In genomic region chr5:21680196-21680595, GRCh38 we compare ENCODE assay signal across 12 cellular contexts.
DNase-seq lines count a peak whose midpoint lies in the region; ATAC-seq lines count a peak whose summit lies in the region.
"Had no signal": no experiment of that assay in that cellular context is flagged by ENCODE, and none has a peak within 500 bp of the region (broad histone marks: within the 10 kb centered on the region; RNA-seq: fewer than 3 reads in every experiment).

No MANE protein-coding gene starts in this region.

- H3K9me3 ChIP-seq in mesenchymal stem cell (ENCODE audit: control insufficient read depth, low read length): no peaks in the 10 kb centered on the region
- H3K9me3 ChIP-seq: HAP-1 had no signal

- no peaks in the 10 kb centered on the region for H3K79me1 ChIP-seq in mesenchymal stem cell (replicated peaks; ENCODE audit: low read length, poor library complexity, severe bottlenecking)

- no peaks in the 10 kb centered on the region for H3K4me1 ChIP-seq in mesenchymal stem cell (ENCODE audit: control insufficient read depth, insufficient read depth, low read depth, low read length)
- H3K4me1 ChIP-seq: HAP-1 had no signal

- H3K27ac ChIP-seq in caudate nucleus (ENCODE audit: low read depth, low read length) (peak overlapping the region; percentile 53), mesenchymal stem cell (ENCODE audit: low read length, poor library complexity, severe bottlenecking) (peak overlapping the region; percentile 65)

- H3K36me3 ChIP-seq in mesenchymal stem cell (ENCODE audit: control insufficient read depth in 1 of 2, insufficient read depth in 2 of 2, low read depth in 1 of 2, low read length in 2 of 2): no peaks in the 10 kb centered on the region
- H3K36me3 ChIP-seq: HAP-1 had no signal

- no peak overlapping the region for H2BK12ac ChIP-seq in mesenchymal stem cell (ENCODE audit: low read length in 2 of 2)

- H3K9ac ChIP-seq in mesenchymal stem cell (ENCODE audit: low read length): peak overlapping the region; percentile 31

- H3K27me3 ChIP-seq in mesenchymal stem cell (ENCODE audit: control insufficient read depth in 1 of 2, insufficient read depth in 1 of 2, low read length in 2 of 2): peaks cover 0 to 4% of the 10 kb centered on the region in 2 experiments

- no peak overlapping the region for H3K14ac ChIP-seq in mesenchymal stem cell (ENCODE audit: low read length in 2 of 2)

- no peak overlapping the region for H4K8ac ChIP-seq in mesenchymal stem cell (ENCODE audit: low read length)

- H3K4ac ChIP-seq in mesenchymal stem cell (ENCODE audit: low read depth in 1 of 2, low read length in 2 of 2): no peak overlapping the region

- ATAC-seq in HG03378 (IDR thresholded peaks at IDR 0.05; ENCODE audit: unreplicated experiment): no peak
- ATAC-seq: activated CD8-positive, alpha-beta memory T cell treated with anti-CD3 and anti-CD28 coated beads, Interleukin-2, amount 10 ng/mL, durations not matched to agents 7 days and 5 days had no signal

- no peak overlapping the region for H2AK5ac ChIP-seq in mesenchymal stem cell (ENCODE audit: low read length, severe bottlenecking)

- H3K4me2 ChIP-seq in mesenchymal stem cell (ENCODE audit: low read length, poor library complexity, severe bottlenecking): no peak overlapping the region

- DNase-seq in COLO829 (ENCODE audit: low spot score) (peak; percentile 57), NCI-H446 treated with DMSO at 0.1 percent for 48 hours (lab: John Stamatoyannopoulos, UW) (peak; percentile 66), caudate nucleus (lab: John Stamatoyannopoulos, UW) (peak in 11 of 61 donors; percentile 1 to 70 (median 24)), mesenchymal stem cell (peak; percentile 23), NOMO-1 treated with dmso at 0.1 percent for 144 hours (lab: John Stamatoyannopoulos, UW; ENCODE audit: unreplicated experiment) (no peak), NCI-H2196 (lab: John Stamatoyannopoulos, UW; ENCODE audit: unreplicated experiment) (no peak)
- DNase-seq in activated T-cell treated with anti-CD3 and anti-CD28 coated beads, Interleukin-2, amount 50 U/mL, for 48 hours: no peak
- DNase-seq: activated CD8-positive, alpha-beta memory T cell treated with anti-CD3 and anti-CD28 coated beads, Interleukin-2, amount 10 ng/mL, durations not matched to agents 7 days and 5 days; CD4-positive, CD25-positive, alpha-beta regulatory T cell; stimulated activated CD4-positive, alpha-beta T cell treated with anti-CD3 and anti-CD28 coated beads, Interleukin-15, amount 100 ng/mL, for 24 hours had no signal

- no peak overlapping the region for H2BK5ac ChIP-seq in mesenchymal stem cell (ENCODE audit: low read depth, low read length, poor library complexity, severe bottlenecking)

- no peak overlapping the region for H2AFZ ChIP-seq in mesenchymal stem cell (ENCODE audit: low read depth, low read length)

- no peak overlapping the region for H3K4me3 ChIP-seq in mesenchymal stem cell (ENCODE audit: insufficient read depth in 1 of 2, low read depth in 1 of 2, low read length in 2 of 2)
- H3K4me3 ChIP-seq: HAP-1 had no signal

- no peak overlapping the region for H2BK15ac ChIP-seq in mesenchymal stem cell (ENCODE audit: low read depth, poor library complexity, severe bottlenecking)

- no peak overlapping the region for H4K91ac ChIP-seq in mesenchymal stem cell (ENCODE audit: low read length)

- no peak overlapping the region for H3K18ac ChIP-seq in mesenchymal stem cell (ENCODE audit: low read depth in 1 of 2, low read length in 2 of 2)

- H3K23ac ChIP-seq in mesenchymal stem cell (ENCODE audit: low read length in 2 of 2): no peak overlapping the region

- H2BK120ac ChIP-seq in mesenchymal stem cell (ENCODE audit: low read depth, low read length): no peak overlapping the region

Comparison
In these comparisons a context has a peak if more than half of its experiments do, and no peak if none do; other contexts are left out.
1. DNase-seq: peak in COLO829 (single experiment), NCI-H446 treated with DMSO at 0.1 percent for 48 hours (single experiment) and mesenchymal stem cell (single experiment); none in NOMO-1 treated with dmso at 0.1 percent for 144 hours (single experiment), NCI-H2196 (single experiment) and activated T-cell treated with anti-CD3 and anti-CD28 coated beads, Interleukin-2, amount 50 U/mL, for 48 hours (0 of 2).